ENCODE assay signal across 12 cellular contexts in the genomic region with DNA sequence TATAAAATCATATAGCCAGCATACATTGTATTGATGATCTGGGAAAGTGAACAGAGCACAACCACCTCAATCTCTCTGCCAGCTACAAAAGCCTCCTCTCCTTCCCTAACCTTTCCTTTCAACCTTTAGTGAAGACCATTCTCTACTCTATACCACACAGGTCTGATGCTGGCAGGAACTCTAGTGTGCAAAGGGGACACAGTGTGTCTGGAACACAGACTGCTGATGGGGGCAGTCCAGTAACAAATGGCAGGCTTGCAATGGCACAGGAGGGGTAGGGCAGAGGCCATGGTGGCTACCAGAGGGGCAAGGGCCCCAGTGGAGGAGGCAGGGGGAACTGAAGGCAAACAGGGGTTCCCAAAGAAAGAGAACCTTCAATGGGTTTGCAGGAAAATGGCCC. TPM values are rescaled to one million over a fixed set of nuclear protein-coding genes. Genes with fewer than 3 reads are reported as not detected.
DNase-seq lines count a peak whose midpoint lies in the region; ATAC-seq and TF ChIP-seq lines count a peak whose summit lies in the region.
"Had no signal": no experiment of that assay in that cellular context is flagged by ENCODE, and none has a peak within 500 bp of the region (broad histone marks: within the 10 kb centered on the region; RNA-seq: fewer than 3 reads in every experiment).

No MANE protein-coding gene starts in this region.

- no peak overlapping the region for H4K91ac ChIP-seq in H9 (ENCODE audit: insufficient read length, low read depth, low read length)

- no peak overlapping the region for H2BK5ac ChIP-seq in H9 (ENCODE audit: insufficient read length, low read length)

- no peaks in the 10 kb centered on the region for H3K79me2 ChIP-seq in H9 (ENCODE audit: insufficient read depth, low read length)

- no peaks in the 10 kb centered on the region for H4K20me1 ChIP-seq in H9 (ENCODE audit: control insufficient read depth, insufficient read depth, insufficient read length)

- no peak overlapping the region for H2BK12ac ChIP-seq in H9 (ENCODE audit: insufficient read length, low read depth, low read length)

- DNase-seq in H9 = no peak
- no peak for DNase-seq in memory B cell (ENCODE audit: low spot score in 2 of 2)
- DNase-seq in type B pancreatic cell (ENCODE audit: extremely low spot score, unreplicated experiment) = no peak
- no peak for DNase-seq in NCI-H128 (lab: John Stamatoyannopoulos, UW; ENCODE audit: unreplicated experiment)
- DNase-seq in NCI-H2081 (lab: John Stamatoyannopoulos, UW) = no peak
- no peak for DNase-seq in GM03348 (ENCODE audit: low spot score)
- DNase-seq: BE2C; Caco-2; CD8-positive, alpha-beta memory T cell; GF-D8 had no signal

- H3K27me3 Mint-ChIP-seq in H9 (ENCODE audit: low read depth) (no peaks in the 10 kb centered on the region), memory B cell (no peaks in the 10 kb centered on the region), type B pancreatic cell (no peaks in the 10 kb centered on the region)
- H3K27me3 Mint-ChIP-seq in activated T-helper 17 cell treated with anti-CD3 and anti-CD28 coated beads, Interleukin-2, amount 50 U/mL, for 72 hours = no peaks in the 10 kb centered on the region
- H3K27me3 Mint-ChIP-seq: CD8-positive, alpha-beta memory T cell had no signal

- H3K23me2 ChIP-seq in H9 (ENCODE audit: insufficient read length, low read depth, low read length, poor library complexity, severe bottlenecking) = no peaks in the 10 kb centered on the region

- no peak overlapping the region for H3K56ac ChIP-seq in H9 (ENCODE audit: insufficient read length, low read depth, low read length)

- no peak for ATAC-seq in activated T-helper 17 cell treated with anti-CD3 and anti-CD28 coated beads, Interleukin-2, amount 50 U/mL, for 72 hours (replicated peaks)
- ATAC-seq in memory B cell (ENCODE audit: low read depth) = no peak
- ATAC-seq: A549 had no signal

- H3K36me3 Mint-ChIP-seq in H9 (ENCODE audit: insufficient read depth in 1 of 3, low read depth in 3 of 3) (peaks cover 44 to 64% (median 56%) of the 10 kb centered on the region in 3 experiments), memory B cell (peaks cover 33% of the 10 kb centered on the region), type B pancreatic cell (peaks cover 53% of the 10 kb centered on the region)
- H3K36me3 Mint-ChIP-seq in activated T-helper 17 cell treated with anti-CD3 and anti-CD28 coated beads, Interleukin-2, amount 50 U/mL, for 72 hours (ENCODE audit: low read depth) = peaks cover 71% of the 10 kb centered on the region

- H3K9me3 ChIP-seq in H9 (ENCODE audit: control insufficient read depth, low read depth, low read length) = no peaks in the 10 kb centered on the region
- H3K9me3 ChIP-seq: A549, BE2C, Caco-2 had no signal

- H3K4me1 Mint-ChIP-seq in H9 = peaks cover 8 to 13% of the 10 kb centered on the region in 2 experiments
- H3K4me1 Mint-ChIP-seq in activated T-helper 17 cell treated with anti-CD3 and anti-CD28 coated beads, Interleukin-2, amount 50 U/mL, for 72 hours = no peaks in the 10 kb centered on the region
- peaks cover 9% of the 10 kb centered on the region for H3K4me1 Mint-ChIP-seq in memory B cell
- H3K4me1 Mint-ChIP-seq in type B pancreatic cell (ENCODE audit: unreplicated experiment) = no peaks in the 10 kb centered on the region

- H2BK15ac ChIP-seq in H9 (ENCODE audit: low read depth, low read length) = no peak overlapping the region

- no peak overlapping the region for H3K14ac ChIP-seq in H9 (ENCODE audit: insufficient read depth, low read length)

- no peak overlapping the region for H3K18ac ChIP-seq in H9 (ENCODE audit: insufficient read length, low read depth, low read length)

- no peak overlapping the region for H3K23ac ChIP-seq in H9 (ENCODE audit: insufficient read length, low read depth, low read length)

- no peak overlapping the region for H3K27ac ChIP-seq in H9 (ENCODE audit: insufficient read length, low read depth, low read length)
- H3K27ac ChIP-seq: A549 had no signal

- H3K9ac ChIP-seq in H9 (ENCODE audit: extremely low read depth, insufficient read length, low read length) = no peak overlapping the region

- H2BK20ac ChIP-seq in H9 (ENCODE audit: low read depth, low read length, poor library complexity, severe bottlenecking) = no peak overlapping the region

- no peak overlapping the region for H2AFZ ChIP-seq in H9 (ENCODE audit: low read length)

- no peak overlapping the region for H3K4ac ChIP-seq in H9 (ENCODE audit: low read depth, low read length)

- no peaks in the 10 kb centered on the region; a peak in 1 of 5 replicates for H3K9me3 Mint-ChIP-seq in H9
- H3K9me3 Mint-ChIP-seq in activated T-helper 17 cell treated with anti-CD3 and anti-CD28 coated beads, Interleukin-2, amount 50 U/mL, for 72 hours = no peaks in the 10 kb centered on the region
- no peaks in the 10 kb centered on the region for H3K9me3 Mint-ChIP-seq in memory B cell
- H3K9me3 Mint-ChIP-seq in type B pancreatic cell = peaks cover 4% of the 10 kb centered on the region
- H3K9me3 Mint-ChIP-seq: CD8-positive, alpha-beta memory T cell had no signal

- no peak overlapping the region for H3T11ph ChIP-seq in H9 (ENCODE audit: low read length)

- no peak overlapping the region for H2BK120ac ChIP-seq in H9 (ENCODE audit: low read depth, low read length, poor library complexity, severe bottlenecking)

- no peak overlapping the region for H2AK5ac ChIP-seq in H9 (ENCODE audit: insufficient read length, low read length)

- H3K4me2 ChIP-seq in H9 (ENCODE audit: insufficient read depth, insufficient read length, low read length) = no peak overlapping the region
- H3K4me2 ChIP-seq: A549 had no signal

- TF ChIP-seq CTCF in H9 (conservative IDR thresholded peaks at IDR 0.05) (no peak), type B pancreatic cell (conservative IDR thresholded peaks at IDR 0.05) (no peak)

- H3K4me3 Mint-ChIP-seq in H9 = no peak overlapping the region
- H3K4me3 Mint-ChIP-seq in activated T-helper 17 cell treated with anti-CD3 and anti-CD28 coated beads, Interleukin-2, amount 50 U/mL, for 72 hours = no peak overlapping the region
- no peak overlapping the region for H3K4me3 Mint-ChIP-seq in memory B cell
- peak overlapping the region; percentile 9 for H3K4me3 Mint-ChIP-seq in type B pancreatic cell
- H3K4me3 Mint-ChIP-seq: CD8-positive, alpha-beta memory T cell had no signal

- no peak overlapping the region for H4K8ac ChIP-seq in H9 (replicated peaks; ENCODE audit: insufficient read length, low read depth, low read length)

- no peak overlapping the region for H4K5ac ChIP-seq in H9 (ENCODE audit: insufficient read length, low read depth, low read length)

- H3K27me3 ChIP-seq in H9 (ENCODE audit: insufficient read depth, low read length) = no peaks in the 10 kb centered on the region
- H3K27me3 ChIP-seq: BE2C had no signal

- H3K79me1 ChIP-seq in H9 (ENCODE audit: insufficient read depth, low read depth, low read length, poor library complexity, severe bottlenecking) = no peaks in the 10 kb centered on the region

- peak overlapping the region in 2 of 3 experiments; percentile 66 to 80; a peak in 3 of 7 replicates for H3K27ac Mint-ChIP-seq in H9
- H3K27ac Mint-ChIP-seq in activated T-helper 17 cell treated with anti-CD3 and anti-CD28 coated beads, Interleukin-2, amount 50 U/mL, for 72 hours = peak overlapping the region; percentile 5
- H3K27ac Mint-ChIP-seq in memory B cell = peak overlapping the region; percentile 61
- no peak overlapping the region for H3K27ac Mint-ChIP-seq in type B pancreatic cell

- H3K4me1 ChIP-seq in H9 (ENCODE audit: insufficient read depth, low read length) = no peaks in the 10 kb centered on the region
- H3K4me1 ChIP-seq: BE2C, Caco-2 had no signal

RNA-seq across cellular contexts. Expression of gene CEP170, which starts 37.0 kb away (rescaled TPM):
- total RNA-seq in H9 (2021) (97.7 and 99.2 TPM in 2 replicates), type B pancreatic cell (ENCODE audit: low replicate concordance) (21.6 and 83.8 TPM in 2 replicates)
- total RNA-seq in activated T-helper 17 cell treated with anti-CD3 and anti-CD28 coated beads, Interleukin-2, amount 50 U/mL, for 72 hours = 10 to 100 TPM; 30.4 to 43.3 TPM

RNA-seq across cellular contexts. Expression of gene SDCCAG8, which starts 37.8 kb away (rescaled TPM):
- total RNA-seq in H9 (2021) (10.0 and 11.4 TPM in 2 replicates), type B pancreatic cell (ENCODE audit: low replicate concordance) (25.4 and 26.0 TPM in 2 replicates)
- total RNA-seq in activated T-helper 17 cell treated with anti-CD3 and anti-CD28 coated beads, Interleukin-2, amount 50 U/mL, for 72 hours = 10 to 100 TPM; 22.2 to 31.7 TPM
